1 cellular context compared by ENCODE assay signal in genomic region chr2:26763019-26763418, GRCh38.
TF ChIP-seq lines count a peak whose summit lies in the region.

No MANE protein-coding gene starts in this region.

TF ChIP-seq in H1, 55 proteins besides CTCF, POLR2A, EP300 and RAD21:
- TF ChIP-seq SUZ12 (IDR thresholded peaks at IDR 0.05; ENCODE audit: low read length) (no peak), TCF12 (IDR thresholded peaks at IDR 0.05; ENCODE audit: low read depth, low read length) (no peak), KDM5A (IDR thresholded peaks at IDR 0.05; ENCODE audit: low read length) (no peak)
